ENCODE assay signal across 14 cellular contexts in the genomic region with DNA sequence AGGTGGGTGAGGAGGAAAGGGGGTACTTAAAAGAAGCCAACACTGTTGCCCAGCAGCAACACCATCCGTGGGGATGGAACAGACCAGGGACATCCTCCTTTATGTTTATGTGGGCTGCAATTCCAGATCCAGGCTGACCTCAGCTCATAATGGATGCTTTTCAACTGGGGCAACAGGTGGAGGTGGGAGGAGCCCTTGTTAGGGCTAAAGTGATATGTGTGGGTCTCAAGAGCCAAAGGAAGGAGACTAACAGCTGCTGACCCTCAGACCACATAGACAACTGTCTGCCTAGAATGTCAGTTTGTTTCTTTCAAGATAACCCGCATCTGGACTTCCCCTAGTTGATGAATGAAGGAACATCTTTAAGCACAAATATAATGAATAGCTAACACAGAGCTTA. TPM values are rescaled to one million over a fixed set of nuclear protein-coding genes. Genes with fewer than 3 reads are reported as not detected.
A peak's percentile ranks its signal among the peaks of the same experiment; 100 is the strongest.
DNase-seq lines count a peak whose midpoint lies in the region; ATAC-seq, FAIRE-seq and TF ChIP-seq lines count a peak whose summit lies in the region.
"Had no signal": no experiment of that assay in that cellular context is flagged by ENCODE, and none has a peak within 500 bp of the region (broad histone marks: within the 10 kb centered on the region; RNA-seq: fewer than 3 reads in every experiment).

No MANE protein-coding gene starts in this region.

- dilution Hi-C loops in endothelial cell of umbilical vein (cut with MboI; ENCODE audit: extremely low pct_ligation_motif_present, low sequenced_read_pairs), result no loop called here

- intact Hi-C loops in activated naive CD4-positive, alpha-beta T cell treated with anti-CD3 and anti-CD28 coated beads for 36 hours (cut with micrococcal nuclease), result no loop called here
- intact Hi-C loops in endothelial cell of umbilical vein (cut with micrococcal nuclease), result no loop called here

- no peaks in the 10 kb centered on the region for H3K9me3 Mint-ChIP-seq in activated naive CD4-positive, alpha-beta T cell treated with anti-CD3 and anti-CD28 coated beads for 36 hours
- H3K9me3 Mint-ChIP-seq in stimulated activated naive B cell treated with anti-CD40 and anti-IgM and Interleukin-4, amounts not matched to agents 10 μg/mL and 1 μg/mL and 100 μg/mL, for 72 hours, result no peaks in the 10 kb centered on the region

- H3K9ac ChIP-seq in SU-DHL-6 (ENCODE audit: low read length) (peak overlapping the region; percentile 77; the same call in 1 of the 2 replicates), endothelial cell of umbilical vein (replicated peaks; ENCODE audit: extremely low read depth, insufficient read depth, low read length) (no peak overlapping the region)

- H3K4me1 ChIP-seq in endothelial cell of umbilical vein (ENCODE audit: control insufficient read depth, extremely low read depth, insufficient read depth, low read length), result peaks cover 13% of the 10 kb centered on the region

- CTCF ChIA-PET in activated naive CD4-positive, alpha-beta T cell treated with anti-CD3 and anti-CD28 coated beads for 36 hours (lab: Charles Lee), result interaction anchor here (1.2 to 2.5 kb wide), 2 partner anchors 111 to 153 kb away, joined by 4 to 9 read pairs; no protein-coding TSS in a partner anchor
- CTCF ChIA-PET in endothelial cell of umbilical vein (lab: Charles Lee), result interaction anchor here (1.2 to 2.9 kb wide), 4 partner anchors 15 to 259 kb away, joined by 3 to 11 read pairs (median 7); no protein-coding TSS in a partner anchor

- no TSS peak for BruUV-seq in endothelial cell of umbilical vein (replicated peaks; lab: Mats Ljungman, UMichigan)

- TF ChIP-seq CTCF in SU-DHL-6 (IDR thresholded peaks at IDR 0.05; ENCODE audit: insufficient read depth, low read length, poor library complexity, severe bottlenecking) (no peak), endothelial cell of umbilical vein (IDR thresholded peaks at IDR 0.05; ENCODE audit: extremely low read depth in 1 of 2, insufficient read depth in 1 of 2, low read depth in 1 of 2, low read length in 2 of 2) (no peak)

- H4K20me1 ChIP-seq in SU-DHL-6 (ENCODE audit: low read depth, low read length) (no peaks in the 10 kb centered on the region), endothelial cell of umbilical vein (replicated peaks; ENCODE audit: control insufficient read depth, extremely low read depth, insufficient read depth, low read length) (no peaks in the 10 kb centered on the region)

- peak; percentile 61 for FAIRE-seq in endothelial cell of umbilical vein (lab: Jason Lieb, UNC)

- POLR2A ChIA-PET in endothelial cell of umbilical vein (lab: Charles Lee), result no interaction called here

- no peak overlapping the region for H3K4me3 ChIP-seq in SU-DHL-6 (ENCODE audit: insufficient read depth, low read length, poor library complexity, severe bottlenecking)
- H3K4me3 ChIP-seq in endothelial cell of umbilical vein (replicated peaks in 1 of 3; ENCODE audit: insufficient read depth in 1 of 3, low read depth in 1 of 3, low read length in 3 of 3), result no peak overlapping the region
- H3K4me3 ChIP-seq: adrenal gland had no signal

- peak overlapping the region; percentile 80 for H3K4me3 Mint-ChIP-seq in activated naive CD4-positive, alpha-beta T cell treated with anti-CD3 and anti-CD28 coated beads for 36 hours
- peak overlapping the region; percentile 36 to 56 for H3K4me3 Mint-ChIP-seq in stimulated activated naive B cell treated with anti-CD40 and anti-IgM and Interleukin-4, amounts not matched to agents 10 μg/mL and 1 μg/mL and 100 μg/mL, for 72 hours

- H3K9me3 ChIP-seq in SU-DHL-6 (ENCODE audit: insufficient read depth, low read length), result no peaks in the 10 kb centered on the region
- H3K9me3 ChIP-seq in endothelial cell of umbilical vein (replicated peaks; ENCODE audit: control insufficient read depth, insufficient read depth, low read length), result no peaks in the 10 kb centered on the region
- H3K9me3 ChIP-seq: adrenal gland, SK-N-SH had no signal

- no peak for DNase-seq in activated naive CD4-positive, alpha-beta T cell treated with anti-CD3 and anti-CD28 coated beads for 36 hours
- DNase-seq in activated naive CD4-positive, alpha-beta T cell treated with Interleukin-2 at 50 U/mL for 16 hours, result no peak
- no peak for DNase-seq in endothelial cell of umbilical vein (ENCODE audit: low read depth, low spot score)
- DNase-seq in stimulated activated naive B cell treated with anti-CD40 and anti-IgM and Interleukin-4, amounts not matched to agents 10 μg/mL and 1 μg/mL and 100 μg/mL, for 72 hours, result no peak
- no peak for DNase-seq in kidney tubule cell (ENCODE audit: low spot score)
- DNase-seq in nucleus accumbens (lab: John Stamatoyannopoulos, UW), result no peak
- DNase-seq: activated CD4-positive, alpha-beta T cell treated with anti-CD3 and anti-CD28 coated beads for 4 hours; adrenal gland; cortex of kidney; NCI-H2029; posterior cingulate gyrus; SK-N-SH had no signal

- H3K9me2 ChIP-seq in SU-DHL-6 (replicated peaks; ENCODE audit: insufficient read depth, low read length), result no peaks in the 10 kb centered on the region
- H3K9me2 ChIP-seq: SK-N-SH had no signal

- H2AFZ ChIP-seq in SU-DHL-6 (ENCODE audit: low read depth, low read length, severe bottlenecking), result no peak overlapping the region
- no peak overlapping the region for H2AFZ ChIP-seq in endothelial cell of umbilical vein (ENCODE audit: low read depth, low read length)

- H3K4me2 ChIP-seq in SU-DHL-6 (ENCODE audit: low read depth, low read length, poor library complexity, severe bottlenecking) (no peak overlapping the region), endothelial cell of umbilical vein (ENCODE audit: insufficient read depth, low read length) (no peak overlapping the region)

- peaks cover 26% of the 10 kb centered on the region for H3K4me1 Mint-ChIP-seq in activated naive CD4-positive, alpha-beta T cell treated with anti-CD3 and anti-CD28 coated beads for 36 hours (ENCODE audit: low read depth)
- peaks cover 17 to 22% of the 10 kb centered on the region in 2 donors for H3K4me1 Mint-ChIP-seq in stimulated activated naive B cell treated with anti-CD40 and anti-IgM and Interleukin-4, amounts not matched to agents 10 μg/mL and 1 μg/mL and 100 μg/mL, for 72 hours

- peaks cover 2% of the 10 kb centered on the region for H3K36me3 Mint-ChIP-seq in activated naive CD4-positive, alpha-beta T cell treated with anti-CD3 and anti-CD28 coated beads for 36 hours (ENCODE audit: low read depth)
- H3K36me3 Mint-ChIP-seq in stimulated activated naive B cell treated with anti-CD40 and anti-IgM and Interleukin-4, amounts not matched to agents 10 μg/mL and 1 μg/mL and 100 μg/mL, for 72 hours, result peaks cover 10 to 41% of the 10 kb centered on the region in 2 donors

- H3K36me3 ChIP-seq in SU-DHL-6 (ENCODE audit: low read length) (no peaks in the 10 kb centered on the region), endothelial cell of umbilical vein (ENCODE audit: control insufficient read depth in 2 of 2, extremely low read depth in 1 of 2, insufficient read depth in 2 of 2, low read length in 2 of 2) (peaks cover 0 to 11% of the 10 kb centered on the region in 2 experiments)

- TF ChIP-seq POLR2A in endothelial cell of umbilical vein (IDR thresholded peaks at IDR 0.05; ENCODE audit: low read depth, low read length), result no peak

- H3K9me1 ChIP-seq in endothelial cell of umbilical vein (replicated peaks; ENCODE audit: control insufficient read depth, extremely low read depth, insufficient read depth, low read length), result no peaks in the 10 kb centered on the region

- H3K27me3 Mint-ChIP-seq in activated naive CD4-positive, alpha-beta T cell treated with anti-CD3 and anti-CD28 coated beads for 36 hours (ENCODE audit: low read depth), result no peaks in the 10 kb centered on the region
- no peaks in the 10 kb centered on the region for H3K27me3 Mint-ChIP-seq in stimulated activated naive B cell treated with anti-CD40 and anti-IgM and Interleukin-4, amounts not matched to agents 10 μg/mL and 1 μg/mL and 100 μg/mL, for 72 hours

- H3K27me3 ChIP-seq in SU-DHL-6 (ENCODE audit: low read length), result no peaks in the 10 kb centered on the region
- H3K27me3 ChIP-seq in endothelial cell of umbilical vein (ENCODE audit: control insufficient read depth in 2 of 2, insufficient read depth in 2 of 2, low read length in 2 of 2), result no peaks in the 10 kb centered on the region
- H3K27me3 ChIP-seq: adrenal gland had no signal

- no peak for ATAC-seq in stimulated activated naive B cell treated with anti-CD40 and anti-IgM and Interleukin-4, amounts not matched to agents 10 μg/mL and 1 μg/mL and 100 μg/mL, for 72 hours (replicated peaks)
- ATAC-seq in GM21423 (IDR thresholded peaks at IDR 0.05; ENCODE audit: unreplicated experiment), result no peak

- H3K27ac Mint-ChIP-seq in activated naive CD4-positive, alpha-beta T cell treated with anti-CD3 and anti-CD28 coated beads for 36 hours, result no peak overlapping the region
- H3K27ac Mint-ChIP-seq in stimulated activated naive B cell treated with anti-CD40 and anti-IgM and Interleukin-4, amounts not matched to agents 10 μg/mL and 1 μg/mL and 100 μg/mL, for 72 hours, result no peak overlapping the region

- peaks cover 11% of the 10 kb centered on the region for H3F3A ChIP-seq in SU-DHL-6 (ENCODE audit: insufficient read depth)

- H3K27ac ChIP-seq in SU-DHL-6 (ENCODE audit: low read depth, low read length) (no peak overlapping the region), endothelial cell of umbilical vein (ENCODE audit: insufficient read depth, low read depth, low read length) (no peak overlapping the region)
- H3K27ac ChIP-seq: adrenal gland had no signal

- H3K79me2 ChIP-seq in SU-DHL-6 (ENCODE audit: insufficient read depth, low read length) (peaks cover 17% of the 10 kb centered on the region; the same call in 1 of the 2 replicates), endothelial cell of umbilical vein (ENCODE audit: control insufficient read depth, insufficient read depth, low read length) (peaks cover 4% of the 10 kb centered on the region)

RNA-seq across cellular contexts. Expression of gene INPP5K, which starts 2.0 kb away (rescaled TPM):
- 10 to 100 TPM; 17.1 to 18.2 TPM for total RNA-seq in activated naive CD4-positive, alpha-beta T cell treated with anti-CD3 and anti-CD28 coated beads for 36 hours
- total RNA-seq in endothelial cell of umbilical vein, result 41.3 and 44.2 TPM in 2 replicates
- 53.8 and 54.1 TPM in 2 replicates for polyA plus RNA-seq in endothelial cell of umbilical vein
- polyA plus RNA-seq in endothelial cell of umbilical vein (2011; cell fraction: cytosol; rRNA removed), result 30.0 and 33.1 TPM in 2 replicates
- polyA plus RNA-seq in endothelial cell of umbilical vein (2011; cell fraction: nucleus; rRNA removed), result 49.9 and 59.3 TPM in 2 replicates
- polyA plus RNA-seq in endothelial cell of umbilical vein (2012), result 31.5 and 37.8 TPM in 2 replicates
- 74.5 and 93.9 TPM in 2 replicates for polyA minus RNA-seq in endothelial cell of umbilical vein
- polyA minus RNA-seq in endothelial cell of umbilical vein (2011; cell fraction: cytosol; rRNA and poly(A)+ RNA removed), result 28.6 TPM
- 34.6 and 44.4 TPM in 2 replicates for polyA minus RNA-seq in endothelial cell of umbilical vein (2011; cell fraction: nucleus; rRNA and poly(A)+ RNA removed)

RNA-seq across cellular contexts. Expression of gene MYO1C, which starts 25.9 kb away (rescaled TPM):
- 10 to 100 TPM; 14.6 to 14.7 TPM for total RNA-seq in activated naive CD4-positive, alpha-beta T cell treated with anti-CD3 and anti-CD28 coated beads for 36 hours
- total RNA-seq in endothelial cell of umbilical vein, result 195 and 206 TPM in 2 replicates
- polyA plus RNA-seq in endothelial cell of umbilical vein, result 141 and 145 TPM in 2 replicates
- polyA plus RNA-seq in endothelial cell of umbilical vein (2011; cell fraction: cytosol; rRNA removed), result 124 and 132 TPM in 2 replicates
- 298 and 335 TPM in 2 replicates for polyA plus RNA-seq in endothelial cell of umbilical vein (2011; cell fraction: nucleus; rRNA removed)
- polyA plus RNA-seq in endothelial cell of umbilical vein (2012), result 160 and 189 TPM in 2 replicates
- polyA minus RNA-seq in endothelial cell of umbilical vein, result 298 and 349 TPM in 2 replicates
- polyA minus RNA-seq in endothelial cell of umbilical vein (2011; cell fraction: cytosol; rRNA and poly(A)+ RNA removed), result 60.4 TPM
- polyA minus RNA-seq in endothelial cell of umbilical vein (2011; cell fraction: nucleus; rRNA and poly(A)+ RNA removed), result 122 and 135 TPM in 2 replicates

RNA-seq across cellular contexts. Expression of gene PITPNA, which starts 44.2 kb away (rescaled TPM):
- 10 to 100 TPM; 23.4 to 26.6 TPM for total RNA-seq in activated naive CD4-positive, alpha-beta T cell treated with anti-CD3 and anti-CD28 coated beads for 36 hours
- 99.6 and 113 TPM in 2 replicates for total RNA-seq in endothelial cell of umbilical vein
- 50.3 and 57.0 TPM in 2 replicates for polyA plus RNA-seq in endothelial cell of umbilical vein
- 58.9 and 67.9 TPM in 2 replicates for polyA plus RNA-seq in endothelial cell of umbilical vein (2011; cell fraction: cytosol; rRNA removed)
- 56.8 and 62.1 TPM in 2 replicates for polyA plus RNA-seq in endothelial cell of umbilical vein (2011; cell fraction: nucleus; rRNA removed)
- 80.1 and 106 TPM in 2 replicates for polyA plus RNA-seq in endothelial cell of umbilical vein (2012)
- polyA minus RNA-seq in endothelial cell of umbilical vein, result 48.6 and 60.0 TPM in 2 replicates
- polyA minus RNA-seq in endothelial cell of umbilical vein (2011; cell fraction: cytosol; rRNA and poly(A)+ RNA removed), result 18.6 TPM
- polyA minus RNA-seq in endothelial cell of umbilical vein (2011; cell fraction: nucleus; rRNA and poly(A)+ RNA removed), result 16.0 and 16.9 TPM in 2 replicates

Comparison
In these comparisons a context has a peak if more than half of its experiments do, and no peak if none do; other contexts are left out.
1. RNA of gene MYO1C, which starts 25.9 kb away (total RNA-seq): 195 to 206 TPM in endothelial cell of umbilical vein; 14.6 to 14.7 TPM in activated naive CD4-positive, alpha-beta T cell treated with anti-CD3 and anti-CD28 coated beads for 36 hours; every median in the first group is over 10 times any median in the second.